Comparison of ENCODE assay signal across 28 cellular contexts in genomic region chr3:185353225-185353624, GRCh38.
"Had no signal": no experiment of that assay in that cellular context is flagged by ENCODE, and none has a peak within 500 bp of the region (broad histone marks: within the 10 kb centered on the region; RNA-seq: fewer than 3 reads in every experiment).

No MANE protein-coding gene starts in this region.

- H3K27ac Mint-ChIP-seq: mesothelial cell of epicardium; naive B cell; natural killer cell; nephron progenitor cell; neural progenitor cell; progenitor cell of endocrine pancreas; stimulated activated naive B cell treated with anti-CD40 and anti-IgM and Interleukin-4, amounts not matched to agents 10 μg/mL and 1 μg/mL and 100 μg/mL, for 72 hours had no signal

- H3K27ac ChIP-seq: hepatocyte, left lung, lower lobe of right lung, neural progenitor cell, neutrophil, right atrium auricular region, right lobe of liver, testis, thyroid gland, transverse colon, upper lobe of right lung had no signal

- H3K27me3 ChIP-seq: hepatocyte, left lung, right atrium auricular region, right lobe of liver, stomach, testis, thyroid gland, transverse colon, upper lobe of right lung had no signal

- H3K4me3 Mint-ChIP-seq: mesothelial cell of epicardium; naive B cell; natural killer cell; nephron progenitor cell; neural progenitor cell; stimulated activated naive B cell treated with anti-CD40 and anti-IgM and Interleukin-4, amounts not matched to agents 10 μg/mL and 1 μg/mL and 100 μg/mL, for 72 hours had no signal

- H3K4me3 ChIP-seq: hepatocyte, left lung, lower lobe of right lung, neural progenitor cell, right atrium auricular region, right lobe of liver, smooth muscle cell, stomach, testis, thyroid gland, transverse colon, upper lobe of right lung had no signal

- H3K9me3 ChIP-seq: left lung, lower lobe of right lung, neutrophil, right atrium auricular region, right lobe of liver, stomach, testis, thyroid gland, transverse colon, upper lobe of right lung had no signal

- H3K27me3 Mint-ChIP-seq: progenitor cell of endocrine pancreas had no signal

- H3K36me3 Mint-ChIP-seq: natural killer cell; neural progenitor cell; stimulated activated naive B cell treated with anti-CD40 and anti-IgM and Interleukin-4, amounts not matched to agents 10 μg/mL and 1 μg/mL and 100 μg/mL, for 72 hours had no signal

- FAIRE-seq: urothelium cell line had no signal

- DNase-seq: kidney glomerular epithelial cell; left cardiac atrium; left lung; lower lobe of right lung; mammary epithelial cell; mesendoderm; naive B cell; natural killer cell; nephron progenitor cell; occipital lobe; right lobe of liver; stimulated activated CD4-positive, alpha-beta T cell treated with anti-CD3 and anti-CD28 coated beads, Interleukin-1b, Interleukin-23, amount 100 ng/mL, for 48 hours; stimulated activated CD4-positive, alpha-beta T cell treated with anti-CD3 and anti-CD28 coated beads, Interleukin-2, amount 100 ng/mL, for 48 hours; stimulated activated naive B cell treated with anti-CD40 and anti-IgM and Interleukin-4, amounts not matched to agents 10 μg/mL and 1 μg/mL and 100 μg/mL, for 72 hours; stimulated activated naive CD8-positive, alpha-beta T cell treated with anti-CD3 and anti-CD28 coated beads, Interleukin-15, Interleukin-2, amounts not matched to agents 100 U/mL and 50 U/mL, for 24 hours; stomach; testis; thyroid gland; transverse colon; upper lobe of right lung had no signal

- H3K9me3 Mint-ChIP-seq: natural killer cell, nephron progenitor cell, neural progenitor cell had no signal

- H3K4me1 Mint-ChIP-seq: naive B cell; natural killer cell; nephron progenitor cell; neural progenitor cell; stimulated activated naive B cell treated with anti-CD40 and anti-IgM and Interleukin-4, amounts not matched to agents 10 μg/mL and 1 μg/mL and 100 μg/mL, for 72 hours had no signal

- H3K4me1 ChIP-seq: left lung, lower lobe of right lung, right atrium auricular region, testis, thyroid gland, transverse colon, upper lobe of right lung had no signal

- H3K36me3 ChIP-seq: left lung, lower lobe of right lung, neural progenitor cell, neutrophil, right atrium auricular region, right lobe of liver, stomach, thyroid gland, transverse colon, upper lobe of right lung had no signal

- ATAC-seq: left cardiac atrium; stimulated activated naive CD8-positive, alpha-beta T cell treated with anti-CD3 and anti-CD28 coated beads, Interleukin-15, Interleukin-2, amounts not matched to agents 100 U/mL and 50 U/mL, for 24 hours had no signal
